Comparison of ENCODE assay signal across 16 cellular contexts in the genomic region with DNA sequence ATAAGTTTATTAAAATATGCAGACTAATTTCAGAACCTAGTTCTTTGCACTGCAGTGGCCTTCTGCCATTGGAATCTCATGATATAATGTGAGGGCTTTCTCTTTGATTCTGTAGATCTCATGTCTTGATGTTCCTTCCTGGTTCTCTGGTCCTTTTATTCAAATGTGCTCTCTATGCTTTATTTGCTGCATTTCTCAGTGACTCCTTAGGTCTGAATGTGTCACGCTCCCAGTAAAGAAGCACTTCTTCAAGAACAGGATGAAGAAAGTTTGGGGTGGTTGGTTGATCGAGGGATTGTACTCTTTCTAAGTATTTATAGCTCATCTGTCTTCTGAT.
DNase-seq lines count a peak whose midpoint lies in the region; ATAC-seq and TF ChIP-seq lines count a peak whose summit lies in the region.
"Had no signal": no experiment of that assay in that cellular context is flagged by ENCODE, and none has a peak within 500 bp of the region (broad histone marks: within the 10 kb centered on the region; RNA-seq: fewer than 3 reads in every experiment).

No MANE protein-coding gene starts in this region.

- TF ChIP-seq POLR2A in transverse colon (IDR thresholded peaks at IDR 0.05) = no peak

- no peak overlapping the region for H3K4me3 ChIP-seq in brain microvascular endothelial cell (ENCODE audit: low read depth, low read length)
- no peak overlapping the region for H3K4me3 ChIP-seq in mucosa of descending colon
- H3K4me3 ChIP-seq in transverse colon = no peak overlapping the region
- H3K4me3 ChIP-seq: dorsolateral prefrontal cortex had no signal

- ATAC-seq in mucosa of descending colon = peak; percentile 41
- ATAC-seq: naive thymus-derived CD8-positive, alpha-beta T cell had no signal

- in situ Hi-C loops in brain microvascular endothelial cell (cut with HindIII; ENCODE audit: low pct_ligation_motif_present, low sequenced_read_pairs) (no loop called here), transverse colon (cut with MboI; ENCODE audit: low pct_ligation_motif_present in 1 of 4, low pct_unique_long_range_greater_than_20kb in 1 of 4, low sequenced_read_pairs in 3 of 4) (no loop called here)

- H3K9me3 ChIP-seq in mucosa of descending colon (no peaks in the 10 kb centered on the region), transverse colon (no peaks in the 10 kb centered on the region)

- DNase-seq in DMS53 treated with DMSO at 0.1 percent for 48 hours (lab: John Stamatoyannopoulos, UW; ENCODE audit: unreplicated experiment) = peak; percentile 52
- no peak for DNase-seq in DMS53 (lab: John Stamatoyannopoulos, UW)
- no peak for DNase-seq in brain microvascular endothelial cell
- DNase-seq in mucosa of descending colon = no peak
- DNase-seq in transverse colon = no peak
- DNase-seq in stimulated activated naive CD4-positive, alpha-beta T cell (lab: John Stamatoyannopoulos, UW) = no peak
- DNase-seq in SW 1271 (lab: John Stamatoyannopoulos, UW) = no peak
- no peak for DNase-seq in amniotic stem cell (lab: John Stamatoyannopoulos, UW)
- DNase-seq: 8988T; activated CD4-positive, alpha-beta T cell treated with anti-CD3 and anti-CD28 coated beads, Interleukin-2, amount 50 U/mL, for 48 hours; erythroblast; mammary epithelial cell; naive thymus-derived CD8-positive, alpha-beta T cell; SIG-M5; stimulated activated CD4-positive, alpha-beta T cell treated with anti-CD3 and anti-CD28 coated beads, Interleukin-4, amount 100 ng/mL, for 4 hours had no signal

- no peak for TF ChIP-seq EP300 in transverse colon (IDR thresholded peaks at IDR 0.05; ENCODE audit: low read depth)

- no peak for TF ChIP-seq CTCF in brain microvascular endothelial cell (IDR thresholded peaks at IDR 0.05; ENCODE audit: low read depth, low read length, missing control alignments)
- no peak for TF ChIP-seq CTCF in mucosa of descending colon (IDR thresholded peaks at IDR 0.05)
- TF ChIP-seq CTCF in transverse colon (IDR thresholded peaks at IDR 0.05) = no peak

- H3K4me1 ChIP-seq in mucosa of descending colon (ENCODE audit: low read depth) (peaks cover 11% of the 10 kb centered on the region), transverse colon (peaks cover 14 to 24% (median 19%) of the 10 kb centered on the region in 4 donors)

- intact Hi-C loops in mucosa of descending colon (cut with DNase I, micrococcal nuclease) = no loop called here
- intact Hi-C loops in transverse colon (cut with DNase I; ENCODE audit: low total_unique reads) = no loop called here

- WGBS in transverse colon (ENCODE audit: low coverage in 1 of 2), 2 donors = 20 to 35% methylated on average over 1 to 2 of the region's 2 CpGs

- H3K27ac ChIP-seq in brain microvascular endothelial cell (peak overlapping the region; percentile 68), transverse colon (peak overlapping the region; percentile 34 to 56 (median 44))
- H3K27ac ChIP-seq: dorsolateral prefrontal cortex had no signal

- H3K36me3 ChIP-seq in brain microvascular endothelial cell (replicated peaks) (no peaks in the 10 kb centered on the region), mucosa of descending colon (ENCODE audit: low read depth) (no peaks in the 10 kb centered on the region), transverse colon (no peaks in the 10 kb centered on the region)

- H3K27me3 ChIP-seq in brain microvascular endothelial cell (replicated peaks) = no peaks in the 10 kb centered on the region
- H3K27me3 ChIP-seq in transverse colon = no peaks in the 10 kb centered on the region
- H3K27me3 ChIP-seq: dorsolateral prefrontal cortex had no signal
